In the genomic region with DNA sequence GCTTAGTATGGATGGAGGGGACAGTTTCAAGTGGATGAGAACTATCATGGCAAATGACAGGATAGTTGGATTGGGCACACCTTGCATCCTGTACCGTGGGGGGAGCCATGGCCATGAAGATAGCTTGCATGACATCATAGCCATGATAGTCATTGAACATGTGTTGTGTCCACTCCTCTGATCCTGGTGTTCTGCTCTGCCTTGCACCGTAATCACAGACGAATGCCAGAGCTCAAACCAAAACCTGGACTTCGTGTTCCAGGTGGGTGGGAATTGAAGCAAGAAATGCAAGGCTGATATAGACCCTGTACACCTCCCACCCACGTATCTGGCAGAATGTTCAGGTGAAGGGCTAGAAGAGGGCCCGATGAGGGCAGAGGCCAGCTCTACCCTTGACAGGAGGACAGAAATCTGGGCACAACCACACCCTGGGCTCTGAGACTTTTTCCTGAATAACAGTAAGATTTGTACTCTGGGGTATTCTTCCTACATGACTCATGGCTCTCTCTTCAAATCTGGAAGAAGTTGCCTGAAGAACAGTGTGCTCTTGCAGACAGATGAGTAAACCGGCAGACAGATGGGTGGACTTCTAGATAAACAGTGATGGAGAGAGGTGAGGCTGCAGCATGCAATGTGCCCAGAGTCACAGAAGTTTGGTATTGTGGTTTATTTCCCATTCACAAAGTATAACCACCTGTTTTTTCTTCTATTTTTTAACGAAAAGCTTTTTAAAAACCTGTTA, we compare ENCODE assay signal across 17 cellular contexts. TPM values are rescaled to one million over a fixed set of nuclear protein-coding genes. Genes with fewer than 3 reads are reported as not detected.
A peak's percentile ranks its signal among the peaks of the same experiment; 100 is the strongest.
DNase-seq lines count a peak whose midpoint lies in the region; ATAC-seq, FAIRE-seq and TF ChIP-seq lines count a peak whose summit lies in the region.
"Had no signal": no experiment of that assay in that cellular context is flagged by ENCODE, and none has a peak within 500 bp of the region (broad histone marks: within the 10 kb centered on the region; RNA-seq: fewer than 3 reads in every experiment).

No MANE protein-coding gene starts in this region.

- FAIRE-seq in urothelium cell line (lab: Jason Lieb, UNC), result no peak
- FAIRE-seq: TTC549 had no signal

- H3K9me2 ChIP-seq in GM23338 (ENCODE audit: insufficient read depth), result peaks cover 12% of the 10 kb centered on the region; the same call in 1 of the 2 replicates
- H3K9me2 ChIP-seq: SK-N-SH had no signal

- ATAC-seq in GM23338, result no peak
- ATAC-seq: activated CD8-positive, alpha-beta T cell treated with anti-CD3 and anti-CD28 coated beads for 36 hours; left ventricle myocardium superior; sciatic nerve had no signal

- no peak overlapping the region for H3K27ac ChIP-seq in GM23338 (ENCODE audit: low read depth)
- H3K27ac ChIP-seq: 22Rv1 had no signal

- H3K36me3 ChIP-seq in GM23338 (ENCODE audit: insufficient read depth), result no peaks in the 10 kb centered on the region

- TF ChIP-seq CTCF in foreskin fibroblast (IDR thresholded peaks at IDR 0.05; ENCODE audit: low read depth, low read length) (no peak), GM23338 (conservative IDR thresholded peaks at IDR 0.05; ENCODE audit: low read depth in 2 of 2) (no peak)

- no peak overlapping the region for H3K4me2 ChIP-seq in GM23338
- H3K4me2 ChIP-seq: SK-N-SH had no signal

- DNase-seq in NCI-H2171 treated with DMSO at 0.1 percent for 48 hours (lab: John Stamatoyannopoulos, UW), result peak; percentile 69
- DNase-seq in NCI-H2171 (lab: John Stamatoyannopoulos, UW), result no peak
- DNase-seq in amniotic stem cell (lab: John Stamatoyannopoulos, UW), result peak; percentile 25
- peak; percentile 89 to 92 for DNase-seq in foreskin fibroblast
- peak; percentile 4 for DNase-seq in urothelium cell line (ENCODE audit: low spot score)
- no peak for DNase-seq in DMS53 (lab: John Stamatoyannopoulos, UW)
- no peak for DNase-seq in GM23338 (ENCODE audit: low spot score)
- DNase-seq in medulla oblongata (ENCODE audit: extremely low spot score), result no peak
- DNase-seq: activated CD8-positive, alpha-beta T cell treated with anti-CD3 and anti-CD28 coated beads for 36 hours; COR-L47; left ventricle myocardium superior; SK-N-SH had no signal

- no peaks in the 10 kb centered on the region for H3K27me3 Mint-ChIP-seq in GM23338 (ENCODE audit: insufficient read depth, low read depth, poor library complexity)

- H3K4me1 ChIP-seq in GM23338 (ENCODE audit: insufficient read depth), result no peaks in the 10 kb centered on the region

- no peaks in the 10 kb centered on the region for H3K79me2 ChIP-seq in GM23338 (replicated peaks; ENCODE audit: insufficient read depth)

- no peaks in the 10 kb centered on the region for H3K9me3 Mint-ChIP-seq in GM23338
- H3K9me3 Mint-ChIP-seq: activated CD8-positive, alpha-beta T cell treated with anti-CD3 and anti-CD28 coated beads for 36 hours; activated T-helper 2 cell treated with anti-CD3 and anti-CD28 coated beads, Interferon-gamma antibody, Interleukin-2, Interleukin-4, amounts not matched to agents 10 μg/mL and 5 μg/mL and 100 μg/mL, durations not matched to agents 14 hours and 24 hours and 36 hours; stimulated activated naive CD8-positive, alpha-beta T cell treated with anti-CD3 and anti-CD28 coated beads, Interleukin-15, Interleukin-2, amounts not matched to agents 100 ng/mL and 50 ng/mL, for 24 hours had no signal

- H4K20me1 ChIP-seq in GM23338 (replicated peaks; ENCODE audit: insufficient read depth), result no peaks in the 10 kb centered on the region; the same call in 1 of the 2 replicates

- H3F3A ChIP-seq in GM23338 (replicated peaks; ENCODE audit: low read depth), result no peaks in the 10 kb centered on the region

- H3K4me3 Mint-ChIP-seq in GM23338, result no peak overlapping the region
- H3K4me3 Mint-ChIP-seq: activated CD8-positive, alpha-beta T cell treated with anti-CD3 and anti-CD28 coated beads for 36 hours; stimulated activated naive CD8-positive, alpha-beta T cell treated with anti-CD3 and anti-CD28 coated beads, Interleukin-15, Interleukin-2, amounts not matched to agents 100 ng/mL and 50 ng/mL, for 24 hours had no signal

- H3K4me3 ChIP-seq in foreskin fibroblast (ENCODE audit: low read depth in 1 of 2, low read length in 2 of 2) (no peak overlapping the region), GM23338 (no peak overlapping the region)

- H3K27me3 ChIP-seq in GM23338 (ENCODE audit: insufficient read depth), result no peaks in the 10 kb centered on the region

- H3K36me3 Mint-ChIP-seq in GM23338 (ENCODE audit: low read depth), result no peaks in the 10 kb centered on the region

- H3K4me1 Mint-ChIP-seq in GM23338, result no peaks in the 10 kb centered on the region

- H2AFZ ChIP-seq in GM23338, result no peak overlapping the region

- no peak overlapping the region for H3K27ac Mint-ChIP-seq in GM23338
- H3K27ac Mint-ChIP-seq: activated CD8-positive, alpha-beta T cell treated with anti-CD3 and anti-CD28 coated beads for 36 hours; activated T-helper 2 cell treated with anti-CD3 and anti-CD28 coated beads, Interferon-gamma antibody, Interleukin-2, Interleukin-4, amounts not matched to agents 10 μg/mL and 5 μg/mL and 100 μg/mL, durations not matched to agents 14 hours and 24 hours and 36 hours; stimulated activated naive CD8-positive, alpha-beta T cell treated with anti-CD3 and anti-CD28 coated beads, Interleukin-15, Interleukin-2, amounts not matched to agents 100 ng/mL and 50 ng/mL, for 24 hours had no signal

TF ChIP-seq in GM23338, 12 proteins besides CTCF, POLR2A, EP300 and RAD21 (continues in another document):
- TF ChIP-seq, protein P1, sequence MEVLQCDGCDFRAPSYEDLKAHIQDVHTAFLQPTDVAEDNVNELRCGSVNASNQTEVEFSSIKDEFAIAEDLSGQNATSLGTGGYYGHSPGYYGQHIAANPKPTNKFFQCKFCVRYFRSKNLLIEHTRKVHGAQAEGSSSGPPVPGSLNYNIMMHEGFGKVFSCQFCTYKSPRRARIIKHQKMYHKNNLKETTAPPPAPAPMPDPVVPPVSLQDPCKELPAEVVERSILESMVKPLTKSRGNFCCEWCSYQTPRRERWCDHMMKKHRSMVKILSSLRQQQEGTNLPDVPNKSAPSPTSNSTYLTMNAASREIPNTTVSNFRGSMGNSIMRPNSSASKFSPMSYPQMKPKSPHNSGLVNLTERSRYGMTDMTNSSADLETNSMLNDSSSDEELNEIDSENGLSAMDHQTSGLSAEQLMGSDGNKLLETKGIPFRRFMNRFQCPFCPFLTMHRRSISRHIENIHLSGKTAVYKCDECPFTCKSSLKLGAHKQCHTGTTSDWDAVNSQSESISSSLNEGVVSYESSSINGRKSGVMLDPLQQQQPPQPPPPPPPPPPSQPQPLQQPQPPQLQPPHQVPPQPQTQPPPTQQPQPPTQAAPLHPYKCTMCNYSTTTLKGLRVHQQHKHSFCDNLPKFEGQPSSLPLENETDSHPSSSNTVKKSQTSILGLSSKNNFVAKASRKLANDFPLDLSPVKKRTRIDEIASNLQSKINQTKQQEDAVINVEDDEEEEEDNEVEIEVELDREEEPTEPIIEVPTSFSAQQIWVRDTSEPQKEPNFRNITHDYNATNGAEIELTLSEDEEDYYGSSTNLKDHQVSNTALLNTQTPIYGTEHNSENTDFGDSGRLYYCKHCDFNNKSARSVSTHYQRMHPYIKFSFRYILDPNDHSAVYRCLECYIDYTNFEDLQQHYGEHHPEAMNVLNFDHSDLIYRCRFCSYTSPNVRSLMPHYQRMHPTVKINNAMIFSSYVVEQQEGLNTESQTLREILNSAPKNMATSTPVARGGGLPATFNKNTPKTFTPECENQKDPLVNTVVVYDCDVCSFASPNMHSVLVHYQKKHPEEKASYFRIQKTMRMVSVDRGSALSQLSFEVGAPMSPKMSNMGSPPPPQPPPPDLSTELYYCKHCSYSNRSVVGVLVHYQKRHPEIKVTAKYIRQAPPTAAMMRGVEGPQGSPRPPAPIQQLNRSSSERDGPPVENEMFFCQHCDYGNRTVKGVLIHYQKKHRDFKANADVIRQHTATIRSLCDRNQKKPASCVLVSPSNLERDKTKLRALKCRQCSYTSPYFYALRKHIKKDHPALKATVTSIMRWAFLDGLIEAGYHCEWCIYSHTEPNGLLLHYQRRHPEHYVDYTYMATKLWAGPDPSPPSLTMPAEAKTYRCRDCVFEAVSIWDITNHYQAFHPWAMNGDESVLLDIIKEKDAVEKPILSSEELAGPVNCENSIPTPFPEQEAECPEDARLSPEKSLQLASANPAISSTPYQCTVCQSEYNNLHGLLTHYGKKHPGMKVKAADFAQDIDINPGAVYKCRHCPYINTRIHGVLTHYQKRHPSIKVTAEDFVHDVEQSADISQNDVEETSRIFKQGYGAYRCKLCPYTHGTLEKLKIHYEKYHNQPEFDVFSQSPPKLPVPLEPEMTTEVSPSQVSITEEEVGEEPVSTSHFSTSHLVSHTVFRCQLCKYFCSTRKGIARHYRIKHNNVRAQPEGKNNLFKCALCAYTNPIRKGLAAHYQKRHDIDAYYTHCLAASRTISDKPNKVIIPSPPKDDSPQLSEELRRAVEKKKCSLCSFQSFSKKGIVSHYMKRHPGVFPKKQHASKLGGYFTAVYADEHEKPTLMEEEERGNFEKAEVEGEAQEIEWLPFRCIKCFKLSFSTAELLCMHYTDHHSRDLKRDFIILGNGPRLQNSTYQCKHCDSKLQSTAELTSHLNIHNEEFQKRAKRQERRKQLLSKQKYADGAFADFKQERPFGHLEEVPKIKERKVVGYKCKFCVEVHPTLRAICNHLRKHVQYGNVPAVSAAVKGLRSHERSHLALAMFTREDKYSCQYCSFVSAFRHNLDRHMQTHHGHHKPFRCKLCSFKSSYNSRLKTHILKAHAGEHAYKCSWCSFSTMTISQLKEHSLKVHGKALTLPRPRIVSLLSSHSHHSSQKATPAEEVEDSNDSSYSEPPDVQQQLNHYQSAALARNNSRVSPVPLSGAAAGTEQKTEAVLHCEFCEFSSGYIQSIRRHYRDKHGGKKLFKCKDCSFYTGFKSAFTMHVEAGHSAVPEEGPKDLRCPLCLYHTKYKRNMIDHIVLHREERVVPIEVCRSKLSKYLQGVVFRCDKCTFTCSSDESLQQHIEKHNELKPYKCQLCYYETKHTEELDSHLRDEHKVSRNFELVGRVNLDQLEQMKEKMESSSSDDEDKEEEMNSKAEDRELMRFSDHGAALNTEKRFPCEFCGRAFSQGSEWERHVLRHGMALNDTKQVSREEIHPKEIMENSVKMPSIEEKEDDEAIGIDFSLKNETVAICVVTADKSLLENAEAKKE (CRISPR knock-in tag; IDR thresholded peaks at IDR 0.05), result no peak

RNA-seq across cellular contexts. Expression of a gene that starts 45.0 kb away (rescaled TPM):
- 0.27 and 0.52 TPM in 2 replicates for total RNA-seq in GM23338 (2014; rRNA removed; shearing (Covaris generic))
- polyA plus RNA-seq in GM23338 (2016; fragmentation: Nextera tagmentation; extraction: Ambion mirVana), result 0.35 and 0.48 TPM in 2 replicates
- total RNA-seq: activated CD8-positive, alpha-beta T cell treated with anti-CD3 and anti-CD28 coated beads for 36 hours; activated T-helper 2 cell treated with anti-CD3 and anti-CD28 coated beads, Interferon-gamma antibody, Interleukin-2, Interleukin-4, amounts not matched to agents 10 μg/mL and 5 μg/mL and 100 μg/mL, durations not matched to agents 14 hours and 24 hours and 36 hours; left ventricle myocardium superior; sciatic nerve had no signal
- polyA plus RNA-seq: SK-N-SH had no signal

Comparison
In these comparisons a context has a peak if more than half of its experiments do, and no peak if none do; other contexts are left out.
1. DNase-seq: peak in NCI-H2171 treated with DMSO at 0.1 percent for 48 hours (single experiment), amniotic stem cell (single experiment), foreskin fibroblast (2 of 2) and urothelium cell line (single experiment); none in NCI-H2171 (single experiment), DMS53 (single experiment), GM23338 (single experiment) and medulla oblongata (single experiment).